In genomic region chr13:30091035-30091434, GRCh38 we compare ENCODE assay signal across 23 cellular contexts.
"Had no signal": no experiment of that assay in that cellular context is flagged by ENCODE, and none has a peak within 500 bp of the region (broad histone marks: within the 10 kb centered on the region; RNA-seq: fewer than 3 reads in every experiment).

No MANE protein-coding gene starts in this region.

- H3K4me3 ChIP-seq: K562 had no signal

- DNase-seq: Kasumi-1, MM.1S, NCI-H1092 treated with DMSO at 0.1 percent for 48 hours, NCI-H1436, NCI-H187, NCI-H2029, NCI-H2171, NCI-H226, NCI-H446, NCI-H510A, NCI-H524 treated with DMSO at 0.1 percent for 48 hours, NCI-H69, NCI-H774, PC-3, SHP77, SK-N-SH, SW 1271 had no signal

- FAIRE-seq: HTR-8/SVneo, K562 had no signal

- H3K9me3 ChIP-seq: SK-N-SH had no signal

- ATAC-seq: K562, Panc1, PC-3 had no signal

- H3K27ac ChIP-seq: HL-60, KMS-11, RWPE1 had no signal
